In the genomic region with DNA sequence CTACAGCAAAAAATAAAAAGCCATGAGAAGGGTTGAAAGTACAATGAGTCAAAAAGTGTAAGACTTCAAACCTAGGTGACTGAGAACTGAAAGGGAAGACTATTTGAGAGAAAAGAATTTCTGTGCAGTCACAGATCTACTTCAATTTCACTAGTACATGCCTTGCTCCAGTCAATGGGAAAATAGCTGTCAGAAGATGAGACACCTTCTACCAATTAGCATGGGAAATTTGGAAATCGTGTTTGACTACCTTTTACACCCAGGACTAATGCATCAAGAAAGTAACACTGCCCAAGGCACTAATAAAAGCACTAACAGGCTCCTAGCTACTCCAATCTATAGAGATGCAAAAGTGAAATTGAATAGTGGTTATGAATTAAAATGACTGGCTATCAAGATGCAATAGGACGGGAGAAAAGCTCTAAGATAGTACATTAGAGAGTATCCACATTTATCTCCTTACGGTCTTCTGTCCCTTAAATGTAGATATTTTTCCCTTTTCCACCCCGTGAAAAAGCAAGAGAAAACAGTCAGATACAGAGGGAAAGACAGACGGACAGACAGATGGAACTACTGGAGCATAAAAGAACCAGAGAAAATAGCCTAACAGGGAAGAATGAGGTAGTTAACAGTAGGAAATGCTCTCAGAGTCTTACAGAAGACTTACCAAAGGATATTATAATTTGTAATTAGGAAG, we compare ENCODE assay signal across 9 cellular contexts. TPM values are rescaled to one million over a fixed set of nuclear protein-coding genes. Genes with fewer than 3 reads are reported as not detected.
DNase-seq lines count a peak whose midpoint lies in the region; ATAC-seq and TF ChIP-seq lines count a peak whose summit lies in the region.
"Had no signal": no experiment of that assay in that cellular context is flagged by ENCODE, and none has a peak within 500 bp of the region (broad histone marks: within the 10 kb centered on the region; RNA-seq: fewer than 3 reads in every experiment).

No MANE protein-coding gene starts in this region.

- H3K36me3 Mint-ChIP-seq in activated T-cell treated with anti-CD3 and anti-CD28 coated beads, Interleukin-2, amount 50 U/mL, for 4 hours (ENCODE audit: insufficient read depth): peaks cover 4% of the 10 kb centered on the region
- peaks cover 0 to 13% of the 10 kb centered on the region in 2 donors for H3K36me3 Mint-ChIP-seq in stimulated activated naive B cell treated with anti-CD40 and anti-IgM and Interleukin-4, amounts not matched to agents 10 μg/mL and 1 μg/mL and 100 μg/mL, for 72 hours

- H3K9me3 Mint-ChIP-seq in activated T-cell treated with anti-CD3 and anti-CD28 coated beads, Interleukin-2, amount 50 U/mL, for 4 hours: no peaks in the 10 kb centered on the region
- no peaks in the 10 kb centered on the region for H3K9me3 Mint-ChIP-seq in stimulated activated naive B cell treated with anti-CD40 and anti-IgM and Interleukin-4, amounts not matched to agents 10 μg/mL and 1 μg/mL and 100 μg/mL, for 72 hours

- WGBS in aorta, 2 donors: 84 to 88% methylated on average over 5 of the region's 5 CpGs

- DNase-seq in activated T-cell treated with anti-CD3 and anti-CD28 coated beads, Interleukin-2, amount 50 U/mL, for 4 hours: no peak
- DNase-seq in activated T-cell treated with anti-CD3 and anti-CD28 coated beads for 4 hours (no peak), NCI-H1694 (lab: John Stamatoyannopoulos, UW) (peak; percentile 24), aorta (no peak), DMS53 (lab: John Stamatoyannopoulos, UW) (no peak), colonic mucosa (no peak)
- no peak for DNase-seq in stimulated activated naive B cell treated with anti-CD40 and anti-IgM and Interleukin-4, amounts not matched to agents 10 μg/mL and 1 μg/mL and 100 μg/mL, for 72 hours

- H3K27me3 Mint-ChIP-seq in activated T-cell treated with anti-CD3 and anti-CD28 coated beads, Interleukin-2, amount 50 U/mL, for 4 hours (ENCODE audit: low read depth): no peaks in the 10 kb centered on the region
- H3K27me3 Mint-ChIP-seq in stimulated activated naive B cell treated with anti-CD40 and anti-IgM and Interleukin-4, amounts not matched to agents 10 μg/mL and 1 μg/mL and 100 μg/mL, for 72 hours: no peaks in the 10 kb centered on the region

- no peak overlapping the region for H3K4me3 ChIP-seq in aorta (ENCODE audit: low read length in 2 of 2)
- H3K4me3 ChIP-seq in colonic mucosa: no peak overlapping the region

- H3K9me3 ChIP-seq in aorta (ENCODE audit: control insufficient read depth, low read length) (no peaks in the 10 kb centered on the region), colonic mucosa (no peaks in the 10 kb centered on the region)

- peak overlapping the region; percentile 12 for H3K4me3 Mint-ChIP-seq in activated T-cell treated with anti-CD3 and anti-CD28 coated beads, Interleukin-2, amount 50 U/mL, for 4 hours
- peak overlapping the region; percentile 83 to 87 for H3K4me3 Mint-ChIP-seq in stimulated activated naive B cell treated with anti-CD40 and anti-IgM and Interleukin-4, amounts not matched to agents 10 μg/mL and 1 μg/mL and 100 μg/mL, for 72 hours

- peak overlapping the region; percentile 96 for H3K27ac Mint-ChIP-seq in stimulated activated naive B cell treated with anti-CD40 and anti-IgM and Interleukin-4, amounts not matched to agents 10 μg/mL and 1 μg/mL and 100 μg/mL, for 72 hours

- H3K36me3 ChIP-seq in aorta (ENCODE audit: control insufficient read depth in 1 of 2, insufficient read depth in 2 of 2, low read length in 1 of 2) (no peaks in the 10 kb centered on the region), colonic mucosa (no peaks in the 10 kb centered on the region)

- intact Hi-C loops in aorta (cut with DNase I) (no loop called here), colonic mucosa (cut with DNase I) (no loop called here)

- no peak for TF ChIP-seq CTCF in colonic mucosa (IDR thresholded peaks at IDR 0.05)

- H3K27ac ChIP-seq in aorta (ENCODE audit: low read depth in 1 of 2, low read length in 2 of 2) (no peak overlapping the region), colonic mucosa (no peak overlapping the region)

- peak; percentile 75 for ATAC-seq in activated T-cell treated with anti-CD3 and anti-CD28 coated beads, Interleukin-2, amount 50 U/mL, for 4 hours
- ATAC-seq in HG02678 (IDR thresholded peaks at IDR 0.05; ENCODE audit: unreplicated experiment): peak; percentile 45
- peak; percentile 52 to 62 for ATAC-seq in stimulated activated naive B cell treated with anti-CD40 and anti-IgM and Interleukin-4, amounts not matched to agents 10 μg/mL and 1 μg/mL and 100 μg/mL, for 72 hours (replicated peaks)
- ATAC-seq in aorta (ENCODE audit: low FRiP score): no peak
- ATAC-seq: HepG2 had no signal

- H3K9ac ChIP-seq in colonic mucosa (ENCODE audit: low read depth in 2 of 2, low read length in 2 of 2): no peak overlapping the region

- H3K27me3 ChIP-seq in aorta (ENCODE audit: control insufficient read depth in 1 of 2, insufficient read depth in 2 of 2, low read length in 1 of 2) (no peaks in the 10 kb centered on the region), colonic mucosa (no peaks in the 10 kb centered on the region)

- peaks cover 80% of the 10 kb centered on the region for H3K4me1 Mint-ChIP-seq in activated T-cell treated with anti-CD3 and anti-CD28 coated beads, Interleukin-2, amount 50 U/mL, for 4 hours (ENCODE audit: low read depth)
- peaks cover 48 to 81% of the 10 kb centered on the region in 2 donors for H3K4me1 Mint-ChIP-seq in stimulated activated naive B cell treated with anti-CD40 and anti-IgM and Interleukin-4, amounts not matched to agents 10 μg/mL and 1 μg/mL and 100 μg/mL, for 72 hours

- H3K4me1 ChIP-seq in aorta (ENCODE audit: control insufficient read depth in 1 of 2, insufficient read depth in 2 of 2, low read length in 2 of 2) (peaks cover 3 to 10% of the 10 kb centered on the region in 2 donors), colonic mucosa (no peaks in the 10 kb centered on the region)

RNA-seq across cellular contexts. Expression of gene ERP44, which starts 15.2 kb away (rescaled TPM):
- total RNA-seq in activated T-cell treated with anti-CD3 and anti-CD28 coated beads, Interleukin-2, amount 50 U/mL, for 4 hours: 10 to 100 TPM; 14.5 to 16.5 (median 14.8) TPM
- total RNA-seq in aorta: 10 to 100 TPM; 18.3 to 19.1 TPM
- polyA plus RNA-seq in aorta: 10 to 100 TPM; 10.5 to 15.3 TPM
- total RNA-seq in colonic mucosa: 10 to 100 TPM; 27.8 to 30.2 TPM

RNA-seq across cellular contexts. Expression of gene INVS, which starts 15.4 kb away (rescaled TPM):
- total RNA-seq in activated T-cell treated with anti-CD3 and anti-CD28 coated beads, Interleukin-2, amount 50 U/mL, for 4 hours: 10 to 100 TPM; 10.2 to 11.1 (median 10.4) TPM
- total RNA-seq in aorta (10 to 100 TPM; 19.6 to 33.3 TPM), colonic mucosa (10 to 100 TPM; 12.1 to 16.0 TPM)
- 1 to 10 TPM; 4.1 to 6.7 TPM for polyA plus RNA-seq in aorta
